ENCODE assay signal across 18 cellular contexts in genomic region chr2:98832172-98832571, GRCh38.
A peak's percentile ranks its signal among the peaks of the same experiment; 100 is the strongest.
DNase-seq lines count a peak whose midpoint lies in the region; ATAC-seq, FAIRE-seq and TF ChIP-seq lines count a peak whose summit lies in the region.
"Had no signal": no experiment of that assay in that cellular context is flagged by ENCODE, and none has a peak within 500 bp of the region (broad histone marks: within the 10 kb centered on the region; RNA-seq: fewer than 3 reads in every experiment).

No MANE protein-coding gene starts in this region.

- no peak overlapping the region for H2AK5ac ChIP-seq in trophoblast cell (ENCODE audit: low read length)

- no peaks in the 10 kb centered on the region for H4K20me1 ChIP-seq in PC-9 (ENCODE audit: insufficient read depth)

- H3K79me2 ChIP-seq in PC-9 (ENCODE audit: low read depth): no peaks in the 10 kb centered on the region
- no peaks in the 10 kb centered on the region for H3K79me2 ChIP-seq in trophoblast cell (ENCODE audit: control insufficient read depth, insufficient read depth, low read length, poor library complexity)

- H3K27me3 Mint-ChIP-seq in activated naive CD8-positive, alpha-beta T cell: no peaks in the 10 kb centered on the region
- no peaks in the 10 kb centered on the region for H3K27me3 Mint-ChIP-seq in activated naive CD8-positive, alpha-beta T cell treated with anti-CD3 and anti-CD28 coated beads, Interleukin-2, amount 50 U/mL, for 24 hours

- H3F3A ChIP-seq in PC-9 (ENCODE audit: insufficient read depth, low read depth): peaks cover 9% of the 10 kb centered on the region; the same call in 1 of the 2 replicates

- no peak for TF ChIP-seq POLR2A in tibial nerve (IDR thresholded peaks at IDR 0.05)

- no peak for DNase-seq in activated naive CD8-positive, alpha-beta T cell treated with anti-CD3 and anti-CD28 coated beads, Interleukin-2, amount 50 U/mL, for 24 hours
- DNase-seq in PC-9 (no peak), kidney (peak; percentile 56), trophoblast cell (no peak), tibial nerve (ENCODE audit: low spot score in 2 of 2) (no peak), medulla oblongata (ENCODE audit: extremely low spot score) (no peak), substantia nigra (lab: John Stamatoyannopoulos, UW) (no peak)
- DNase-seq: DMS 273 treated with DMSO at 0.1 percent for 48 hours, GOT3, KG1, NCI-H1048, NCI-H146, NCI-H510A treated with DMSO at 0.1 percent for 48 hours, NCI-H82 had no signal

- H3K9me3 Mint-ChIP-seq in activated naive CD8-positive, alpha-beta T cell (ENCODE audit: low read depth): no peaks in the 10 kb centered on the region
- no peaks in the 10 kb centered on the region for H3K9me3 Mint-ChIP-seq in activated naive CD8-positive, alpha-beta T cell treated with anti-CD3 and anti-CD28 coated beads, Interleukin-2, amount 50 U/mL, for 24 hours

- no peak overlapping the region for H2BK12ac ChIP-seq in trophoblast cell (ENCODE audit: low read length)

- peak overlapping the region; percentile 66 for H3K27ac Mint-ChIP-seq in activated naive CD8-positive, alpha-beta T cell
- H3K27ac Mint-ChIP-seq in activated naive CD8-positive, alpha-beta T cell treated with anti-CD3 and anti-CD28 coated beads, Interleukin-2, amount 50 U/mL, for 24 hours: no peak overlapping the region

- no peak overlapping the region for H2AFZ ChIP-seq in PC-9
- H2AFZ ChIP-seq in trophoblast cell (ENCODE audit: insufficient read depth, low read length, poor library complexity): no peak overlapping the region

- no peak for FAIRE-seq in kidney (lab: Jason Lieb, UNC)
- FAIRE-seq: GM12892, HepG2 had no signal

- H3K4ac ChIP-seq in trophoblast cell (ENCODE audit: low read depth, low read length): no peak overlapping the region

- H3K4me2 ChIP-seq in PC-9 (0 out of 2 replicates have a peak overlapping the region, but pooled peaks have one; percentile 5), trophoblast cell (ENCODE audit: low read length) (no peak overlapping the region)

- no peaks in the 10 kb centered on the region for H3K36me3 Mint-ChIP-seq in activated naive CD8-positive, alpha-beta T cell
- H3K36me3 Mint-ChIP-seq in activated naive CD8-positive, alpha-beta T cell treated with anti-CD3 and anti-CD28 coated beads, Interleukin-2, amount 50 U/mL, for 24 hours (ENCODE audit: low read depth): no peaks in the 10 kb centered on the region

- H3K27me3 ChIP-seq in PC-9 (ENCODE audit: insufficient read depth, low read depth) (no peaks in the 10 kb centered on the region), trophoblast cell (ENCODE audit: insufficient read depth, low read length) (no peaks in the 10 kb centered on the region), tibial nerve (no peaks in the 10 kb centered on the region)

- H4K91ac ChIP-seq in trophoblast cell (ENCODE audit: low read depth, low read length): peak overlapping the region; percentile 4

- no peaks in the 10 kb centered on the region for H3K9me2 ChIP-seq in PC-9 (ENCODE audit: insufficient read depth)

- BruUV-seq in PC-9 (replicated peaks; lab: Mats Ljungman, UMichigan): no TSS peak

- H3K23ac ChIP-seq in trophoblast cell (ENCODE audit: low read length): no peak overlapping the region

- H3K9me3 ChIP-seq in PC-9 (ENCODE audit: insufficient read depth, low read depth) (no peaks in the 10 kb centered on the region), kidney (ENCODE audit: control insufficient read depth in 1 of 2, low read length in 2 of 2) (no peaks in the 10 kb centered on the region), trophoblast cell (ENCODE audit: insufficient read depth, low read depth, low read length) (peaks cover 2% of the 10 kb centered on the region), tibial nerve (no peaks in the 10 kb centered on the region)

- no peak overlapping the region for H2BK120ac ChIP-seq in trophoblast cell (ENCODE audit: insufficient read depth, low read length, poor library complexity)

- H3K9ac ChIP-seq in kidney (ENCODE audit: low read length in 2 of 2): no peak overlapping the region
- no peak overlapping the region for H3K9ac ChIP-seq in trophoblast cell (ENCODE audit: low read length)

- H2BK5ac ChIP-seq in trophoblast cell (ENCODE audit: low read depth, low read length, poor library complexity): no peak overlapping the region

- H3K4me1 ChIP-seq in PC-9 (replicated peaks; ENCODE audit: insufficient read depth) (peaks cover 42% of the 10 kb centered on the region), kidney (ENCODE audit: control insufficient read depth in 1 of 2, insufficient read depth in 1 of 2, low read depth in 1 of 2, low read length in 2 of 2) (peaks cover 3 to 4% of the 10 kb centered on the region in 2 donors), trophoblast cell (ENCODE audit: control insufficient read depth in 1 of 2, insufficient read depth in 2 of 2, low read length in 2 of 2) (no peaks in the 10 kb centered on the region), tibial nerve (no peaks in the 10 kb centered on the region)

- no peak overlapping the region for H3K4me3 Mint-ChIP-seq in activated naive CD8-positive, alpha-beta T cell
- H3K4me3 Mint-ChIP-seq in activated naive CD8-positive, alpha-beta T cell treated with anti-CD3 and anti-CD28 coated beads, Interleukin-2, amount 50 U/mL, for 24 hours: no peak overlapping the region

- POLR2A ChIA-PET in PC-9 (lab: Charles Lee; ENCODE audit: unreplicated experiment): no interaction called here

- H3K4me1 Mint-ChIP-seq in activated naive CD8-positive, alpha-beta T cell (ENCODE audit: low read depth): peaks cover 63% of the 10 kb centered on the region
- peaks cover 52% of the 10 kb centered on the region for H3K4me1 Mint-ChIP-seq in activated naive CD8-positive, alpha-beta T cell treated with anti-CD3 and anti-CD28 coated beads, Interleukin-2, amount 50 U/mL, for 24 hours

- WGBS in trophoblast cell (ENCODE audit: extremely low coverage, insufficient coverage, insufficient read length): no CpG with 5 or more reads among the region's 7 CpGs
- WGBS in tibial nerve, 2 donors: 89 to 90% methylated on average over 7 of the region's 7 CpGs

- no peaks in the 10 kb centered on the region for H3K79me1 ChIP-seq in trophoblast cell (ENCODE audit: low read length)

- H3K4me3 ChIP-seq in PC-9: no peak overlapping the region
- H3K4me3 ChIP-seq in kidney (ENCODE audit: low read length in 2 of 2): no peak overlapping the region
- H3K4me3 ChIP-seq in trophoblast cell (ENCODE audit: low read depth, low read length): peak overlapping the region; percentile 24
- no peak overlapping the region for H3K4me3 ChIP-seq in tibial nerve

- intact Hi-C loops in PC-9 (cut with micrococcal nuclease; ENCODE audit: unreplicated experiment) (no loop called here), kidney (cut with DNase I) (no loop called here)

- TF ChIP-seq EP300 in tibial nerve (IDR thresholded peaks at IDR 0.05): no peak

- H4K12ac ChIP-seq in trophoblast cell (ENCODE audit: low read depth, low read length): no peak overlapping the region

- H3K14ac ChIP-seq in trophoblast cell (ENCODE audit: low read length): no peak overlapping the region

- H3K27ac ChIP-seq in PC-9 (no peak overlapping the region), kidney (ENCODE audit: low read depth in 2 of 2, low read length in 2 of 2) (no peak overlapping the region), trophoblast cell (ENCODE audit: low read depth, low read length) (no peak overlapping the region), tibial nerve (no peak overlapping the region), substantia nigra (ENCODE audit: low read depth, low read length, poor library complexity, severe bottlenecking) (no peak overlapping the region)
- H3K27ac ChIP-seq: 22Rv1 had no signal

- no peak for TF ChIP-seq CTCF in PC-9 (conservative IDR thresholded peaks at IDR 0.05)
- TF ChIP-seq CTCF in kidney (IDR thresholded peaks at IDR 0.05; ENCODE audit: borderline replicate concordance, extremely low read depth, insufficient read depth): no peak
- no peak for TF ChIP-seq CTCF in tibial nerve (IDR thresholded peaks at IDR 0.05)

- H3K18ac ChIP-seq in trophoblast cell (ENCODE audit: low read length): no peak overlapping the region

- H3K36me3 ChIP-seq in PC-9 (ENCODE audit: low read depth): no peaks in the 10 kb centered on the region; the same call in 1 of the 2 replicates
- no peaks in the 10 kb centered on the region for H3K36me3 ChIP-seq in kidney (ENCODE audit: control insufficient read depth in 1 of 2, insufficient read depth in 2 of 2, low read length in 2 of 2)
- H3K36me3 ChIP-seq in trophoblast cell (ENCODE audit: control insufficient read depth in 1 of 2, insufficient read depth in 2 of 2, low read length in 2 of 2): no peaks in the 10 kb centered on the region
- no peaks in the 10 kb centered on the region for H3K36me3 ChIP-seq in tibial nerve

- no peak overlapping the region for H4K8ac ChIP-seq in trophoblast cell (ENCODE audit: low read depth, low read length)

- CTCF ChIA-PET in PC-9 (lab: Charles Lee): interaction anchor here (0.6 kb wide), 1 partner anchor 102 kb away, joined by 12 read pairs; no protein-coding TSS in a partner anchor

- no peak for ATAC-seq in activated naive CD8-positive, alpha-beta T cell treated with anti-CD3 and anti-CD28 coated beads, Interleukin-2, amount 50 U/mL, for 24 hours
- ATAC-seq: HepG2 had no signal
